ENCODE assay signal across 18 cellular contexts in the genomic region with DNA sequence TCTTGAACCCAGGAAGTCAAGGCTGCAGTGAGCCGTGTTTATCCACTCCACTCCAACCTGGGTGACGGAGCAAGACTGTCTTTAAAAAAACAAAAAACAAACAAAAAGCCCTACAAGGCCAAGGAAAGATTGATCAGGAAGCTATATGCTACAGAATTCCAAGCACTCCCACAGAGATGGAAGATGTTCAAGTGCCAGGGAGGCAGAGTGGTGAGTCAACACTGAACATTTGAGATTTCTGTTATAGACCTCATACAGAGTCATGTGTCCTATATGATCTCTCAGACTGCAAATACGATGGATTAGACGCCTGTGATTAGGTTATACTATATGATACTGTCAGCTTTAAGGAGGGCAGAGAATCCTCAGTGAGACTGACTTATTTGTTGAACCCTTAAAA.
DNase-seq lines count a peak whose midpoint lies in the region; ATAC-seq, FAIRE-seq and TF ChIP-seq lines count a peak whose summit lies in the region.
"Had no signal": no experiment of that assay in that cellular context is flagged by ENCODE, and none has a peak within 500 bp of the region (broad histone marks: within the 10 kb centered on the region; RNA-seq: fewer than 3 reads in every experiment).

No MANE protein-coding gene starts in this region.

- H3K4me3 ChIP-seq in astrocyte (ENCODE audit: insufficient read depth, low read depth, low read length) (no peak overlapping the region), fibroblast of pulmonary artery (replicated peaks; ENCODE audit: low read depth, low read length) (no peak overlapping the region)
- H3K4me3 ChIP-seq: hepatocyte, left lung, upper lobe of left lung had no signal

- H3K4me1 ChIP-seq in astrocyte (ENCODE audit: insufficient read depth, low read length): peaks cover 3% of the 10 kb centered on the region

- FAIRE-seq in astrocyte (lab: Jason Lieb, UNC) (no peak), D721Med (lab: Jason Lieb, UNC) (no peak)
- FAIRE-seq: TTC549 had no signal

- ATAC-seq in sciatic nerve: no peak
- ATAC-seq: activated CD8-positive, alpha-beta T cell treated with anti-CD3 and anti-CD28 coated beads, Interleukin-2, amount 10 ng/mL, durations not matched to agents 7 days and 5 days had no signal

- peaks cover 14% of the 10 kb centered on the region for H3K4me1 Mint-ChIP-seq in activated CD4-positive, alpha-beta T cell treated with anti-CD3 and anti-CD28 coated beads, Interleukin-2, amount 10 ng/mL, durations not matched to agents 7 days and 5 days
- H3K4me1 Mint-ChIP-seq in astrocyte (ENCODE audit: low read depth, unreplicated experiment): peaks cover 16% of the 10 kb centered on the region
- H3K4me1 Mint-ChIP-seq: IgD-negative memory B cell had no signal

- intact Hi-C loops in sciatic nerve (cut with DNase I): no loop called here

- POLR2A ChIA-PET in activated CD4-positive, alpha-beta T cell treated with anti-CD3 and anti-CD28 coated beads, Interleukin-2, amount 10 ng/mL, durations not matched to agents 7 days and 5 days (lab: Charles Lee): interaction anchor here (0.6 kb wide), 1 partner anchor 13 kb away, joined by 4 read pairs; no protein-coding TSS in a partner anchor

- no peak overlapping the region for H3K27ac ChIP-seq in astrocyte (ENCODE audit: low read depth, low read length)
- H3K27ac ChIP-seq: hepatocyte, left lung, upper lobe of left lung had no signal

- H3K4me2 ChIP-seq in astrocyte (ENCODE audit: low read length): no peak overlapping the region
- H3K4me2 ChIP-seq: hepatocyte had no signal

- H3K9ac ChIP-seq in astrocyte (ENCODE audit: low read length): no peak overlapping the region

- no peaks in the 10 kb centered on the region for H4K20me1 ChIP-seq in astrocyte (ENCODE audit: insufficient read depth, low read length)

- H3K27me3 Mint-ChIP-seq in activated CD4-positive, alpha-beta T cell treated with anti-CD3 and anti-CD28 coated beads, Interleukin-2, amount 10 ng/mL, durations not matched to agents 7 days and 5 days: no peaks in the 10 kb centered on the region
- no peaks in the 10 kb centered on the region for H3K27me3 Mint-ChIP-seq in astrocyte (ENCODE audit: low read depth, unreplicated experiment)
- H3K27me3 Mint-ChIP-seq: IgD-negative memory B cell had no signal

- CTCF ChIA-PET in activated CD4-positive, alpha-beta T cell treated with anti-CD3 and anti-CD28 coated beads, Interleukin-2, amount 10 ng/mL, durations not matched to agents 7 days and 5 days (lab: Charles Lee): interaction anchor here (1.5 kb wide), 1 partner anchor 188 kb away, joined by 4 read pairs; no protein-coding TSS in a partner anchor

- peak overlapping the region; percentile 60 for H3K27ac Mint-ChIP-seq in activated CD4-positive, alpha-beta T cell treated with anti-CD3 and anti-CD28 coated beads, Interleukin-2, amount 10 ng/mL, durations not matched to agents 7 days and 5 days
- H3K27ac Mint-ChIP-seq in astrocyte (ENCODE audit: unreplicated experiment): peak overlapping the region; percentile 81
- H3K27ac Mint-ChIP-seq: activated CD8-positive, alpha-beta T cell treated with anti-CD3 and anti-CD28 coated beads, Interleukin-2, amount 10 ng/mL, durations not matched to agents 7 days and 5 days; IgD-negative memory B cell had no signal

- H3K27me3 ChIP-seq in astrocyte (ENCODE audit: insufficient read depth, low read length): no peaks in the 10 kb centered on the region
- H3K27me3 ChIP-seq: hepatocyte, left lung, upper lobe of left lung had no signal

- no peak for DNase-seq in activated CD4-positive, alpha-beta T cell treated with anti-CD3 and anti-CD28 coated beads, Interleukin-2, amount 10 ng/mL, durations not matched to agents 7 days and 5 days
- no peak for DNase-seq in activated CD4-positive, alpha-beta T cell treated with anti-CD3 and anti-CD28 coated beads for 4 hours
- DNase-seq in astrocyte (ENCODE audit: low read depth) (peak; percentile 56), fibroblast of pulmonary artery (ENCODE audit: low read depth) (peak; percentile 42), smooth muscle cell of the brain vasculature (ENCODE audit: low read depth, low spot score) (peak; percentile 55), sciatic nerve (ENCODE audit: low spot score) (no peak), D721Med (ENCODE audit: insufficient read length, low spot score) (no peak), NCI-H524 (lab: John Stamatoyannopoulos, UW) (no peak)
- DNase-seq: activated CD8-positive, alpha-beta T cell treated with anti-CD3 and anti-CD28 coated beads, Interleukin-2, amount 10 ng/mL, durations not matched to agents 7 days and 5 days; activated effector memory CD4-positive, alpha-beta T cell treated with Interleukin-2 at 50 U/mL for 16 hours; Calu3; left lung; NCI-H1105; stimulated activated CD4-positive, alpha-beta T cell treated with anti-CD3 and anti-CD28 coated beads, Interleukin-4, amount 100 ng/mL, for 1 hour; upper lobe of left lung had no signal

- H3K79me2 ChIP-seq in astrocyte (ENCODE audit: insufficient read depth, low read length): no peaks in the 10 kb centered on the region
- H3K79me2 ChIP-seq: hepatocyte had no signal

- H3K9me3 Mint-ChIP-seq in activated CD4-positive, alpha-beta T cell treated with anti-CD3 and anti-CD28 coated beads, Interleukin-2, amount 10 ng/mL, durations not matched to agents 7 days and 5 days: no peaks in the 10 kb centered on the region
- no peaks in the 10 kb centered on the region for H3K9me3 Mint-ChIP-seq in astrocyte (ENCODE audit: unreplicated experiment)
- H3K9me3 Mint-ChIP-seq: IgD-negative memory B cell had no signal

- no peak overlapping the region for H2AFZ ChIP-seq in astrocyte (ENCODE audit: low read depth, low read length)
- H2AFZ ChIP-seq: hepatocyte had no signal

- TF ChIP-seq CTCF in astrocyte (IDR thresholded peaks at IDR 0.05; ENCODE audit: insufficient read depth, low read depth, low read length) (no peak), fibroblast of pulmonary artery (IDR thresholded peaks at IDR 0.05; ENCODE audit: low read length, missing control alignments) (no peak), D721Med (IDR thresholded peaks at IDR 0.05; ENCODE audit: insufficient read depth, missing control alignments) (no peak)

- H3K36me3 Mint-ChIP-seq in activated CD4-positive, alpha-beta T cell treated with anti-CD3 and anti-CD28 coated beads, Interleukin-2, amount 10 ng/mL, durations not matched to agents 7 days and 5 days (ENCODE audit: low read depth): peaks cover 10% of the 10 kb centered on the region
- H3K36me3 Mint-ChIP-seq in astrocyte (ENCODE audit: low read depth, unreplicated experiment): peaks cover 1% of the 10 kb centered on the region

- H3K4me3 Mint-ChIP-seq in activated CD4-positive, alpha-beta T cell treated with anti-CD3 and anti-CD28 coated beads, Interleukin-2, amount 10 ng/mL, durations not matched to agents 7 days and 5 days: no peak overlapping the region
- H3K4me3 Mint-ChIP-seq in astrocyte (ENCODE audit: unreplicated experiment): peak overlapping the region; percentile 9
- H3K4me3 Mint-ChIP-seq: activated CD8-positive, alpha-beta T cell treated with anti-CD3 and anti-CD28 coated beads, Interleukin-2, amount 10 ng/mL, durations not matched to agents 7 days and 5 days; IgD-negative memory B cell had no signal

- no peaks in the 10 kb centered on the region for H3K36me3 ChIP-seq in astrocyte (ENCODE audit: insufficient read depth, low read length)
- H3K36me3 ChIP-seq: upper lobe of left lung had no signal

- H3K9me3 ChIP-seq in astrocyte (ENCODE audit: insufficient read depth, low read depth, low read length): no peaks in the 10 kb centered on the region
- H3K9me3 ChIP-seq: left lung, upper lobe of left lung had no signal

Comparison
In these comparisons a context has a peak if more than half of its experiments do, and no peak if none do; other contexts are left out.
1. DNase-seq: peak in astrocyte (single experiment), fibroblast of pulmonary artery (single experiment) and smooth muscle cell of the brain vasculature (single experiment); none in activated CD4-positive, alpha-beta T cell treated with anti-CD3 and anti-CD28 coated beads, Interleukin-2, amount 10 ng/mL, durations not matched to agents 7 days and 5 days (single experiment), activated CD4-positive, alpha-beta T cell treated with anti-CD3 and anti-CD28 coated beads for 4 hours (0 of 2), sciatic nerve (single experiment), D721Med (single experiment) and NCI-H524 (0 of 2).